In the genomic region with DNA sequence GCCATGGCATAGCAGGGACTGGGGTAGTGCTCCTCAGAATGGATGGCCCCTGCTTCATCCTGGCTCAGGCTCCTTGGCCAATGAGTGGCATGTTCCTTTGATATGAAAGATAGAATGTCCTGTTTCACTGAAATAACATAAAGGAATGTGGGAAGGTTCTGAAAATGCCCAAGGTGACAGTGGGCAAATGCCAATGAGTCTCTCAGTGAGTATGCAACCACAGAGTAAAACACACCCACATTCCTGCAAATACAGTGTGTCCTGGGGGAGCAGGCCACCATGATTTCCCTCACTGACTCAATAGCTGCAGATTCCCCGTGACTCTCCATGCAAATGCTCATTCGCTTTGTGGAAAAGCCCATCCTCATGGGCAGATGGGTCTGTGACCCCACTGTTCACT, we compare ENCODE assay signal across 1 cellular context.
TF ChIP-seq lines count a peak whose summit lies in the region.

No MANE protein-coding gene starts in this region.

TF ChIP-seq in GM12878, 131 proteins besides CTCF, POLR2A, EP300 and RAD21 (continued from another document):
- TF ChIP-seq MYC (IDR thresholded peaks at IDR 0.05; ENCODE audit: insufficient read depth, insufficient read length, insufficient replicate concordance, low read length, severe bottlenecking) (no peak), CREB1 (IDR thresholded peaks at IDR 0.05; ENCODE audit: low read depth) (no peak), CBX5 (IDR thresholded peaks at IDR 0.05; ENCODE audit: low read depth) (no peak), HDAC6 (IDR thresholded peaks at IDR 0.05; ENCODE audit: unreplicated experiment) (no peak), BRCA1 (IDR thresholded peaks at IDR 0.05; ENCODE audit: low read depth, low read length) (no peak), IKZF2 (IDR thresholded peaks at IDR 0.05) (no peak), FOS (IDR thresholded peaks at IDR 0.05; ENCODE audit: borderline replicate concordance, extremely low read depth, insufficient read length) (no peak), PAX5 (IDR thresholded peaks at IDR 0.05; ENCODE audit: borderline replicate concordance, low read depth, low read length) (no peak), MYB (IDR thresholded peaks at IDR 0.05; ENCODE audit: borderline replicate concordance, low read depth, low read length) (no peak), ATF7 (IDR thresholded peaks at IDR 0.05; ENCODE audit: low read depth) (no peak), ZNF207 (IDR thresholded peaks at IDR 0.05; ENCODE audit: borderline replicate concordance) (no peak), FOXM1 (IDR thresholded peaks at IDR 0.05; ENCODE audit: low read depth, low read length) (no peak), IKZF1 (conservative IDR thresholded peaks at IDR 0.05) (no peak), LARP7 (IDR thresholded peaks at IDR 0.05) (no peak)
- TF ChIP-seq, protein P1, sequence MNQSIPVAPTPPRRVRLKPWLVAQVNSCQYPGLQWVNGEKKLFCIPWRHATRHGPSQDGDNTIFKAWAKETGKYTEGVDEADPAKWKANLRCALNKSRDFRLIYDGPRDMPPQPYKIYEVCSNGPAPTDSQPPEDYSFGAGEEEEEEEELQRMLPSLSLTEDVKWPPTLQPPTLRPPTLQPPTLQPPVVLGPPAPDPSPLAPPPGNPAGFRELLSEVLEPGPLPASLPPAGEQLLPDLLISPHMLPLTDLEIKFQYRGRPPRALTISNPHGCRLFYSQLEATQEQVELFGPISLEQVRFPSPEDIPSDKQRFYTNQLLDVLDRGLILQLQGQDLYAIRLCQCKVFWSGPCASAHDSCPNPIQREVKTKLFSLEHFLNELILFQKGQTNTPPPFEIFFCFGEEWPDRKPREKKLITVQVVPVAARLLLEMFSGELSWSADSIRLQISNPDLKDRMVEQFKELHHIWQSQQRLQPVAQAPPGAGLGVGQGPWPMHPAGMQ (IDR thresholded peaks at IDR 0.05; ENCODE audit: borderline replicate concordance): no peak
- TF ChIP-seq, protein P2, sequence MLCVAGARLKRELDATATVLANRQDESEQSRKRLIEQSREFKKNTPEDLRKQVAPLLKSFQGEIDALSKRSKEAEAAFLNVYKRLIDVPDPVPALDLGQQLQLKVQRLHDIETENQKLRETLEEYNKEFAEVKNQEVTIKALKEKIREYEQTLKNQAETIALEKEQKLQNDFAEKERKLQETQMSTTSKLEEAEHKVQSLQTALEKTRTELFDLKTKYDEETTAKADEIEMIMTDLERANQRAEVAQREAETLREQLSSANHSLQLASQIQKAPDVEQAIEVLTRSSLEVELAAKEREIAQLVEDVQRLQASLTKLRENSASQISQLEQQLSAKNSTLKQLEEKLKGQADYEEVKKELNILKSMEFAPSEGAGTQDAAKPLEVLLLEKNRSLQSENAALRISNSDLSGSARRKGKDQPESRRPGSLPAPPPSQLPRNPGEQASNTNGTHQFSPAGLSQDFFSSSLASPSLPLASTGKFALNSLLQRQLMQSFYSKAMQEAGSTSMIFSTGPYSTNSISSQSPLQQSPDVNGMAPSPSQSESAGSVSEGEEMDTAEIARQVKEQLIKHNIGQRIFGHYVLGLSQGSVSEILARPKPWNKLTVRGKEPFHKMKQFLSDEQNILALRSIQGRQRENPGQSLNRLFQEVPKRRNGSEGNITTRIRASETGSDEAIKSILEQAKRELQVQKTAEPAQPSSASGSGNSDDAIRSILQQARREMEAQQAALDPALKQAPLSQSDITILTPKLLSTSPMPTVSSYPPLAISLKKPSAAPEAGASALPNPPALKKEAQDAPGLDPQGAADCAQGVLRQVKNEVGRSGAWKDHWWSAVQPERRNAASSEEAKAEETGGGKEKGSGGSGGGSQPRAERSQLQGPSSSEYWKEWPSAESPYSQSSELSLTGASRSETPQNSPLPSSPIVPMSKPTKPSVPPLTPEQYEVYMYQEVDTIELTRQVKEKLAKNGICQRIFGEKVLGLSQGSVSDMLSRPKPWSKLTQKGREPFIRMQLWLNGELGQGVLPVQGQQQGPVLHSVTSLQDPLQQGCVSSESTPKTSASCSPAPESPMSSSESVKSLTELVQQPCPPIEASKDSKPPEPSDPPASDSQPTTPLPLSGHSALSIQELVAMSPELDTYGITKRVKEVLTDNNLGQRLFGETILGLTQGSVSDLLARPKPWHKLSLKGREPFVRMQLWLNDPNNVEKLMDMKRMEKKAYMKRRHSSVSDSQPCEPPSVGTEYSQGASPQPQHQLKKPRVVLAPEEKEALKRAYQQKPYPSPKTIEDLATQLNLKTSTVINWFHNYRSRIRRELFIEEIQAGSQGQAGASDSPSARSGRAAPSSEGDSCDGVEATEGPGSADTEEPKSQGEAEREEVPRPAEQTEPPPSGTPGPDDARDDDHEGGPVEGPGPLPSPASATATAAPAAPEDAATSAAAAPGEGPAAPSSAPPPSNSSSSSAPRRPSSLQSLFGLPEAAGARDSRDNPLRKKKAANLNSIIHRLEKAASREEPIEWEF (IDR thresholded peaks at IDR 0.05; ENCODE audit: insufficient replicate concordance, low read depth, low read length): no peak
- TF ChIP-seq, protein P3, sequence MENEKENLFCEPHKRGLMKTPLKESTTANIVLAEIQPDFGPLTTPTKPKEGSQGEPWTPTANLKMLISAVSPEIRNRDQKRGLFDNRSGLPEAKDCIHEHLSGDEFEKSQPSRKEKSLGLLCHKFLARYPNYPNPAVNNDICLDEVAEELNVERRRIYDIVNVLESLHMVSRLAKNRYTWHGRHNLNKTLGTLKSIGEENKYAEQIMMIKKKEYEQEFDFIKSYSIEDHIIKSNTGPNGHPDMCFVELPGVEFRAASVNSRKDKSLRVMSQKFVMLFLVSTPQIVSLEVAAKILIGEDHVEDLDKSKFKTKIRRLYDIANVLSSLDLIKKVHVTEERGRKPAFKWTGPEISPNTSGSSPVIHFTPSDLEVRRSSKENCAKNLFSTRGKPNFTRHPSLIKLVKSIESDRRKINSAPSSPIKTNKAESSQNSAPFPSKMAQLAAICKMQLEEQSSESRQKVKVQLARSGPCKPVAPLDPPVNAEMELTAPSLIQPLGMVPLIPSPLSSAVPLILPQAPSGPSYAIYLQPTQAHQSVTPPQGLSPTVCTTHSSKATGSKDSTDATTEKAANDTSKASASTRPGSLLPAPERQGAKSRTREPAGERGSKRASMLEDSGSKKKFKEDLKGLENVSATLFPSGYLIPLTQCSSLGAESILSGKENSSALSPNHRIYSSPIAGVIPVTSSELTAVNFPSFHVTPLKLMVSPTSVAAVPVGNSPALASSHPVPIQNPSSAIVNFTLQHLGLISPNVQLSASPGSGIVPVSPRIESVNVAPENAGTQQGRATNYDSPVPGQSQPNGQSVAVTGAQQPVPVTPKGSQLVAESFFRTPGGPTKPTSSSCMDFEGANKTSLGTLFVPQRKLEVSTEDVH (IDR thresholded peaks at IDR 0.05; ENCODE audit: low read depth, partially characterized antibody): no peak
- TF ChIP-seq, protein P4, sequence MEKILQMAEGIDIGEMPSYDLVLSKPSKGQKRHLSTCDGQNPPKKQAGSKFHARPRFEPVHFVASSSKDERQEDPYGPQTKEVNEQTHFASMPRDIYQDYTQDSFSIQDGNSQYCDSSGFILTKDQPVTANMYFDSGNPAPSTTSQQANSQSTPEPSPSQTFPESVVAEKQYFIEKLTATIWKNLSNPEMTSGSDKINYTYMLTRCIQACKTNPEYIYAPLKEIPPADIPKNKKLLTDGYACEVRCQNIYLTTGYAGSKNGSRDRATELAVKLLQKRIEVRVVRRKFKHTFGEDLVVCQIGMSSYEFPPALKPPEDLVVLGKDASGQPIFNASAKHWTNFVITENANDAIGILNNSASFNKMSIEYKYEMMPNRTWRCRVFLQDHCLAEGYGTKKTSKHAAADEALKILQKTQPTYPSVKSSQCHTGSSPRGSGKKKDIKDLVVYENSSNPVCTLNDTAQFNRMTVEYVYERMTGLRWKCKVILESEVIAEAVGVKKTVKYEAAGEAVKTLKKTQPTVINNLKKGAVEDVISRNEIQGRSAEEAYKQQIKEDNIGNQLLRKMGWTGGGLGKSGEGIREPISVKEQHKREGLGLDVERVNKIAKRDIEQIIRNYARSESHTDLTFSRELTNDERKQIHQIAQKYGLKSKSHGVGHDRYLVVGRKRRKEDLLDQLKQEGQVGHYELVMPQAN (conservative IDR thresholded peaks at IDR 0.05): no peak
